Comparison of ENCODE assay signal across 21 cellular contexts in genomic region chr6:121393711-121394110, GRCh38. TPM values are rescaled to one million over a fixed set of nuclear protein-coding genes. Genes with fewer than 3 reads are reported as not detected.
"Had no signal": no experiment of that assay in that cellular context is flagged by ENCODE, and none has a peak within 500 bp of the region (broad histone marks: within the 10 kb centered on the region; RNA-seq: fewer than 3 reads in every experiment).

No MANE protein-coding gene starts in this region.

- DNase-seq: dorsolateral prefrontal cortex; effector CD4-positive, alpha-beta T cell; foreskin fibroblast; gastrocnemius medialis; head of caudate nucleus; left lung; mesenchymal stem cell; mucosa of descending colon; naive thymus-derived CD4-positive, alpha-beta T cell; nephron progenitor cell; nucleus accumbens; right cardiac atrium; sigmoid colon; stimulated activated CD4-positive, alpha-beta T cell treated with anti-CD3 and anti-CD28 coated beads, Interleukin-2, amount 100 ng/mL, for 24 hours; stimulated activated CD4-positive, alpha-beta T cell treated with anti-CD3 and anti-CD28 coated beads, Interleukin-4, amount 100 ng/mL, for 24 hours; stimulated activated naive CD8-positive, alpha-beta T cell treated with anti-CD3 and anti-CD28 coated beads, Interleukin-15, Interleukin-2, amounts not matched to agents 100 U/mL and 50 U/mL, for 24 hours; substantia nigra; testis; tibial artery had no signal

- H3K4me1 ChIP-seq: gastrocnemius medialis, left lung, prostate gland, sigmoid colon, testis, tibial artery had no signal

- H3K27ac ChIP-seq: dorsolateral prefrontal cortex, epithelial cell of prostate, gastrocnemius medialis, left lung, prostate gland, sigmoid colon, testis, tibial artery had no signal

- H3K27me3 ChIP-seq: gastrocnemius medialis, left lung, sigmoid colon, testis, tibial artery had no signal

- H3K36me3 ChIP-seq: gastrocnemius medialis, left lung, prostate gland, sigmoid colon, tibial artery had no signal

- H3K4me3 ChIP-seq: dorsolateral prefrontal cortex, gastrocnemius medialis, left lung, mucosa of descending colon, prostate gland, sigmoid colon, testis, tibial artery had no signal

- H3K9me3 ChIP-seq: gastrocnemius medialis, left lung, mucosa of descending colon, prostate gland, sigmoid colon, testis, tibial artery had no signal

RNA-seq across cellular contexts. Expression of gene GJA1, which starts 41.7 kb away (rescaled TPM):
- total RNA-seq: naive thymus-derived CD4-positive, alpha-beta T cell had no signal
